In the genomic region with DNA sequence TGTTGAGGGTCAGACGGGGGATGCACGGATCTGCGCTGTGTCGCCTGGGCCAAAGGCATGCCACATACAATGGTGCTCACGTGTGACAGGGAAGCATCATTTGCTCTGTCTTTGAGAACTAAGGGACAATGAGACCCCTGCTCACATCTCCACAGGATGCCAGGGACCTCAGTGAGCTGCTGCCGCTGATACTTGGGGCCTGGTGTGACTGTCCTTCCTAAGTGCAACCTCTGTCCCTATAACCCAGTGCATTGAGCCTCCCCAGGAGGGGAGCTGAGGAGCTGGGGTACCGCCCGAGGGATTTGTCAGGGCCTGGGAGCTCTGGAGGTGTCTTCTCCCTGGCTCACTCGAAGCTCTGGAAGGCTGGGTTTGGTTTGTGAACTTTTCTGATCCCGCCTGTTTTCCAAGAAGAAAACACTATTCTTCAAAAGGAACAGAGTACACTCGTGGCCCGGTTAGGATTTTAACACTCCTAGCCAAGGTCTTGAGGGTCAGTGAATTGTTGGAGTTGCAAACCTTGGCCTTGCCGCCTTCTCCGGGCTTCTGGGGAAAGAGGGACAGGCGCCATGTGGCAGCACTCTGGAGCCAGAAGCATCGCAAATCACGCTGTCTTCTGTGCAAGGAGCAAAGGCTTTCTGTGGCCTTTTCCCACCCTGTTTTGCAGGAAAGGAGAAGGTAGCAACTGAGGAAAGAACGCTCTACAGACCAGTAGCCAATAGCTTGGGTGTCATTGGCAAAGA, we compare ENCODE assay signal across 36 cellular contexts.
"Had no signal": no experiment of that assay in that cellular context is flagged by ENCODE, and none has a peak within 500 bp of the region (broad histone marks: within the 10 kb centered on the region; RNA-seq: fewer than 3 reads in every experiment).

No MANE protein-coding gene starts in this region.

- H3K4me1 Mint-ChIP-seq: activated B cell treated with CpG ODN at 0.5 μM for 24 hours; activated CD4-positive, alpha-beta memory T cell treated with anti-CD3 and anti-CD28 coated beads, Interleukin-2, amount 10 ng/mL, durations not matched to agents 7 days and 5 days; activated CD4-positive, alpha-beta T cell treated with anti-CD3 and anti-CD28 coated beads for 36 hours; activated CD4-positive, alpha-beta T cell treated with anti-CD3 and anti-CD28 coated beads, Interleukin-2, amount 10 ng/mL, durations not matched to agents 7 days and 5 days; activated CD8-positive, alpha-beta memory T cell treated with anti-CD3 and anti-CD28 coated beads, Interleukin-2, amount 10 ng/mL, durations not matched to agents 7 days and 5 days; activated naive CD8-positive, alpha-beta T cell treated with anti-CD3 and anti-CD28 coated beads for 36 hours; central memory CD8-positive, alpha-beta T cell had no signal

- H3K9me3 ChIP-seq: adrenal gland, body of pancreas, breast epithelium had no signal

- H3K9me3 Mint-ChIP-seq: activated naive CD4-positive, alpha-beta T cell treated with anti-CD3 and anti-CD28 coated beads for 36 hours; activated naive CD4-positive, alpha-beta T cell treated with anti-CD3 and anti-CD28 coated beads, Interleukin-2, amount 50 U/mL, for 72 hours; activated T-cell treated with anti-CD3 and anti-CD28 coated beads, Interleukin-2, amount 50 U/mL, for 24 hours; activated T-helper 2 cell treated with anti-CD3 and anti-CD28 coated beads, Interferon-gamma antibody, Interleukin-2, Interleukin-4, amounts not matched to agents 10 μg/mL and 5 μg/mL and 100 μg/mL, durations not matched to agents 14 hours and 24 hours and 36 hours; central memory CD8-positive, alpha-beta T cell; T-helper 1 cell treated with Interleukin-12 subunit alpha and Interleukin-12 subunit beta and Interleukin-4 antibody, amounts not matched to agents 30 μg/mL and 1 μg/mL, for 36 hours; T-helper 2 cell treated with Interferon-gamma antibody and Interleukin-4, amounts not matched to agents 5 μg/mL and 100 μg/mL, for 36 hours had no signal

- H3K36me3 Mint-ChIP-seq: activated CD8-positive, alpha-beta memory T cell treated with anti-CD3 and anti-CD28 coated beads, Interleukin-2, amount 10 ng/mL, durations not matched to agents 7 days and 5 days; activated naive CD4-positive, alpha-beta T cell treated with anti-CD3 and anti-CD28 coated beads, Interleukin-2, amount 50 U/mL, for 72 hours; activated naive CD8-positive, alpha-beta T cell treated with anti-CD3 and anti-CD28 coated beads for 36 hours had no signal

- H3K27ac ChIP-seq: adrenal gland, body of pancreas, brain microvascular endothelial cell, breast epithelium, VCaP had no signal

- H3K4me3 Mint-ChIP-seq: activated B cell treated with CpG ODN at 0.5 μM for 24 hours; activated CD4-positive, alpha-beta memory T cell treated with anti-CD3 and anti-CD28 coated beads, Interleukin-2, amount 10 ng/mL, durations not matched to agents 7 days and 5 days; activated CD4-positive, alpha-beta T cell treated with anti-CD3 and anti-CD28 coated beads for 36 hours; activated CD4-positive, alpha-beta T cell treated with anti-CD3 and anti-CD28 coated beads, Interleukin-2, amount 10 ng/mL, durations not matched to agents 7 days and 5 days; activated CD8-positive, alpha-beta memory T cell treated with anti-CD3 and anti-CD28 coated beads, Interleukin-2, amount 10 ng/mL, durations not matched to agents 7 days and 5 days; activated CD8-positive, alpha-beta T cell treated with anti-CD3 and anti-CD28 coated beads, Interleukin-2, amount 10 ng/mL, durations not matched to agents 7 days and 5 days; activated naive CD4-positive, alpha-beta T cell treated with anti-CD3 and anti-CD28 coated beads for 36 hours; activated naive CD8-positive, alpha-beta T cell treated with anti-CD3 and anti-CD28 coated beads for 36 hours; activated T-cell treated with anti-CD3 and anti-CD28 coated beads, Interleukin-2, amount 50 U/mL, for 24 hours; central memory CD8-positive, alpha-beta T cell; T-helper 1 cell treated with Interleukin-12 subunit alpha and Interleukin-12 subunit beta and Interleukin-4 antibody, amounts not matched to agents 30 μg/mL and 1 μg/mL, for 36 hours; T-helper 2 cell treated with Interferon-gamma antibody and Interleukin-4, amounts not matched to agents 5 μg/mL and 100 μg/mL, for 36 hours had no signal

- H3K27me3 ChIP-seq: adrenal gland, body of pancreas, brain microvascular endothelial cell, breast epithelium had no signal

- DNase-seq: activated B cell treated with CpG ODN at 0.5 μM for 24 hours; activated CD4-positive, alpha-beta memory T cell treated with anti-CD3 and anti-CD28 coated beads, Interleukin-2, amount 10 ng/mL, durations not matched to agents 7 days and 5 days; activated CD4-positive, alpha-beta T cell treated with anti-CD3 and anti-CD28 coated beads for 36 hours; activated CD4-positive, alpha-beta T cell treated with anti-CD3 and anti-CD28 coated beads for 48 hours; activated CD4-positive, alpha-beta T cell treated with anti-CD3 and anti-CD28 coated beads, Interleukin-2, amount 10 ng/mL, durations not matched to agents 7 days and 5 days; activated CD4-positive, alpha-beta T cell treated with anti-CD3 and anti-CD28 coated beads, Interleukin-2, amount 50 U/mL, for 48 hours; activated CD4-positive, CD25-positive, alpha-beta regulatory T cell treated with anti-CD3 and anti-CD28 coated beads, Interleukin-2, amount 50 U/mL, for 72 hours; activated CD8-positive, alpha-beta memory T cell treated with anti-CD3 and anti-CD28 coated beads for 24 hours; activated CD8-positive, alpha-beta memory T cell treated with anti-CD3 and anti-CD28 coated beads, Interleukin-2, amount 10 ng/mL, durations not matched to agents 7 days and 5 days; activated CD8-positive, alpha-beta memory T cell treated with anti-CD3 and anti-CD28 coated beads, Interleukin-2, amount 50 U/mL, for 48 hours; activated CD8-positive, alpha-beta T cell treated with anti-CD3 and anti-CD28 coated beads, Interleukin-2, amount 10 ng/mL, durations not matched to agents 7 days and 5 days; activated effector memory CD4-positive, alpha-beta T cell treated with Interleukin-2 at 50 U/mL for 16 hours; activated gamma-delta T cell; activated naive CD4-positive, alpha-beta T cell treated with anti-CD3 and anti-CD28 coated beads for 36 hours; activated naive CD4-positive, alpha-beta T cell treated with anti-CD3 and anti-CD28 coated beads, Interleukin-2, amount 50 U/mL, for 16 hours; activated naive CD8-positive, alpha-beta T cell treated with anti-CD3 and anti-CD28 coated beads for 36 hours; activated T-cell treated with anti-CD3 and anti-CD28 coated beads, Interleukin-2, amount 50 U/mL, for 24 hours; activated T-cell treated with anti-CD3 and anti-CD28 coated beads, Interleukin-2, amount 50 U/mL, for 48 hours; amniotic stem cell; aorta; brain microvascular endothelial cell; SW 1271; T-helper 1 cell; T-helper 2 cell; T-helper 9 cell had no signal

- FAIRE-seq: astrocyte, TTC549 had no signal

- H3K27ac Mint-ChIP-seq: activated B cell treated with CpG ODN at 0.5 μM for 24 hours; activated CD4-positive, alpha-beta memory T cell treated with anti-CD3 and anti-CD28 coated beads, Interleukin-2, amount 10 ng/mL, durations not matched to agents 7 days and 5 days; activated CD4-positive, alpha-beta T cell treated with anti-CD3 and anti-CD28 coated beads for 36 hours; activated CD4-positive, alpha-beta T cell treated with anti-CD3 and anti-CD28 coated beads, Interleukin-2, amount 10 ng/mL, durations not matched to agents 7 days and 5 days; activated CD8-positive, alpha-beta memory T cell treated with anti-CD3 and anti-CD28 coated beads, Interleukin-2, amount 10 ng/mL, durations not matched to agents 7 days and 5 days; activated CD8-positive, alpha-beta T cell treated with anti-CD3 and anti-CD28 coated beads, Interleukin-2, amount 10 ng/mL, durations not matched to agents 7 days and 5 days; activated naive CD4-positive, alpha-beta T cell treated with anti-CD3 and anti-CD28 coated beads for 36 hours; activated naive CD4-positive, alpha-beta T cell treated with anti-CD3 and anti-CD28 coated beads, Interleukin-2, amount 50 U/mL, for 72 hours; activated naive CD8-positive, alpha-beta T cell treated with anti-CD3 and anti-CD28 coated beads for 36 hours; activated T-cell treated with anti-CD3 and anti-CD28 coated beads, Interleukin-2, amount 50 U/mL, for 24 hours; activated T-helper 2 cell treated with anti-CD3 and anti-CD28 coated beads, Interferon-gamma antibody, Interleukin-2, Interleukin-4, amounts not matched to agents 10 μg/mL and 5 μg/mL and 100 μg/mL, durations not matched to agents 14 hours and 24 hours and 36 hours; T-helper 1 cell treated with Interleukin-12 subunit alpha and Interleukin-12 subunit beta and Interleukin-4 antibody, amounts not matched to agents 30 μg/mL and 1 μg/mL, for 36 hours; T-helper 2 cell treated with Interferon-gamma antibody and Interleukin-4, amounts not matched to agents 5 μg/mL and 100 μg/mL, for 36 hours had no signal

- H3K36me3 ChIP-seq: adrenal gland, brain microvascular endothelial cell, breast epithelium had no signal

- H3K4me3 ChIP-seq: adrenal gland, body of pancreas, breast epithelium had no signal

- ATAC-seq: activated CD4-positive, alpha-beta T cell treated with anti-CD3 and anti-CD28 coated beads for 36 hours; activated CD8-positive, alpha-beta memory T cell treated with anti-CD3 and anti-CD28 coated beads, Interleukin-2, amount 10 ng/mL, durations not matched to agents 7 days and 5 days; activated CD8-positive, alpha-beta T cell treated with anti-CD3 and anti-CD28 coated beads, Interleukin-2, amount 10 ng/mL, durations not matched to agents 7 days and 5 days; activated naive CD4-positive, alpha-beta T cell treated with anti-CD3 and anti-CD28 coated beads, Interleukin-2, amount 50 U/mL, for 72 hours; body of pancreas had no signal

- H3K27me3 Mint-ChIP-seq: activated CD4-positive, alpha-beta memory T cell treated with anti-CD3 and anti-CD28 coated beads, Interleukin-2, amount 10 ng/mL, durations not matched to agents 7 days and 5 days; activated CD4-positive, alpha-beta T cell treated with anti-CD3 and anti-CD28 coated beads, Interleukin-2, amount 10 ng/mL, durations not matched to agents 7 days and 5 days had no signal

- H3K4me1 ChIP-seq: adrenal gland, body of pancreas, breast epithelium had no signal
